Comparison of ENCODE assay signal across 8 cellular contexts in genomic region chr19:1445185-1445931, GRCh38. TPM values are rescaled to one million over a fixed set of nuclear protein-coding genes. Genes with fewer than 3 reads are reported as not detected.
DNase-seq lines count a peak whose midpoint lies in the region; ATAC-seq and TF ChIP-seq lines count a peak whose summit lies in the region.

No MANE protein-coding gene starts in this region.

- intact Hi-C loops in left colon (cut with DNase I, micrococcal nuclease) = no loop called here

- peaks cover 28% of the 10 kb centered on the region for H3K4me1 Mint-ChIP-seq in chondrocyte (ENCODE audit: low read depth)

- H3K27ac Mint-ChIP-seq in chondrocyte (ENCODE audit: unreplicated experiment) = no peak overlapping the region

- DNase-seq in DMS53 (lab: John Stamatoyannopoulos, UW) = peak; percentile 81
- peak; percentile 26 for DNase-seq in GOT3 (lab: John Stamatoyannopoulos, UW)
- DNase-seq in NCI-H1436 treated with DMSO at 0.1 percent for 48 hours (lab: John Stamatoyannopoulos, UW) = peak; percentile 5
- peak; percentile 61 for DNase-seq in activated CD4-positive, alpha-beta T cell treated with anti-CD3 and anti-CD28 coated beads for 1 hour
- DNase-seq in chondrocyte (ENCODE audit: low spot score) = no peak
- DNase-seq in left colon = peak; percentile 50 to 78
- DNase-seq in stimulated activated CD4-positive, alpha-beta T cell treated with anti-CD3 and anti-CD28 coated beads, Interleukin-2, amount 100 ng/mL, for 4 hours (ENCODE audit: low read depth) = peak; percentile 62
- no peak for DNase-seq in GF-D8 (lab: John Stamatoyannopoulos, UW)

- peaks cover 4% of the 10 kb centered on the region for H3K27me3 Mint-ChIP-seq in chondrocyte (ENCODE audit: low read depth)

- no peaks in the 10 kb centered on the region for H3K9me3 Mint-ChIP-seq in chondrocyte (ENCODE audit: low read depth)

- peaks cover 12% of the 10 kb centered on the region for H3K36me3 Mint-ChIP-seq in chondrocyte (ENCODE audit: low read depth)

- peak; percentile 96 for TF ChIP-seq CTCF in chondrocyte (IDR thresholded peaks at IDR 0.05)

- peak overlapping the region; percentile 62 for H3K4me3 Mint-ChIP-seq in chondrocyte (ENCODE audit: unreplicated experiment)

- ATAC-seq in left colon = peak; percentile 90

RNA-seq across cellular contexts. Expression of gene APC2, which starts 4.6 kb away (rescaled TPM):
- 1.4 to 3.9 TPM (median 3.9 TPM) in 3 replicates for total RNA-seq in chondrocyte
- total RNA-seq in left colon = under 1 TPM; 0.18 to 0.56 TPM

RNA-seq across cellular contexts. Expression of gene RPS15, which starts 7.2 kb away (rescaled TPM):
- total RNA-seq in chondrocyte (614 to 734 TPM (median 636 TPM) in 3 replicates), left colon (100 to 1,000 TPM; 908 to 922 TPM)

RNA-seq across cellular contexts. Expression of gene C19orf25, which starts 33.7 kb away (rescaled TPM):
- total RNA-seq in chondrocyte (23.3 to 24.7 TPM (median 24.2 TPM) in 3 replicates), left colon (10 to 100 TPM; 34.2 to 35.7 TPM)

RNA-seq across cellular contexts. Expression of gene DAZAP1, which starts 38.0 kb away (rescaled TPM):
- 81.1 to 88.0 TPM (median 82.5 TPM) in 3 replicates for total RNA-seq in chondrocyte
- total RNA-seq in left colon = 100 to 1,000 TPM in 1 of 2 donors, 10 to 100 TPM in 1; 82.1 to 106 TPM

RNA-seq across cellular contexts. Expression of gene GAMT, which starts 44.0 kb away (rescaled TPM):
- total RNA-seq in chondrocyte (30.1 to 34.3 TPM (median 32.5 TPM) in 3 replicates), left colon (1 to 10 TPM; 2.3 to 2.5 TPM)

Comparison
In these comparisons a context has a peak if more than half of its experiments do, and no peak if none do; other contexts are left out.
1. DNase-seq: peak in DMS53 (single experiment), GOT3 (single experiment), NCI-H1436 treated with DMSO at 0.1 percent for 48 hours (single experiment), activated CD4-positive, alpha-beta T cell treated with anti-CD3 and anti-CD28 coated beads for 1 hour (single experiment), left colon (2 of 2) and stimulated activated CD4-positive, alpha-beta T cell treated with anti-CD3 and anti-CD28 coated beads, Interleukin-2, amount 100 ng/mL, for 4 hours (single experiment); none in chondrocyte (single experiment) and GF-D8 (single experiment).